9 cellular contexts compared by ENCODE assay signal in genomic region chr7:105673367-105674188, GRCh38.
DNase-seq lines count a peak whose midpoint lies in the region; ATAC-seq and TF ChIP-seq lines count a peak whose summit lies in the region.
"Had no signal": no experiment of that assay in that cellular context is flagged by ENCODE, and none has a peak within 500 bp of the region (broad histone marks: within the 10 kb centered on the region; RNA-seq: fewer than 3 reads in every experiment).

No MANE protein-coding gene starts in this region.

- H3K36me3 Mint-ChIP-seq in Caco-2 (ENCODE audit: insufficient read depth, unreplicated experiment), result no peaks in the 10 kb centered on the region

- peak overlapping the region; percentile 71 for H3K27ac ChIP-seq in VCaP
- peak overlapping the region in 8 of 59 donors; percentile 2 to 31 (median 14) for H3K27ac ChIP-seq in dorsolateral prefrontal cortex

- no TSS peak for BruUV-seq in Caco-2 (replicated peaks; lab: Mats Ljungman, UMichigan)

- no peak overlapping the region for H3K4me3 ChIP-seq in foreskin fibroblast (ENCODE audit: low read depth in 1 of 2, low read length in 2 of 2)
- no peak overlapping the region for H3K4me3 ChIP-seq in dorsolateral prefrontal cortex
- H3K4me3 ChIP-seq in Caco-2 (ENCODE audit: low read depth, low read length), result no peak overlapping the region

- no peak overlapping the region for H3K27ac Mint-ChIP-seq in Caco-2 (ENCODE audit: unreplicated experiment)

- no peaks in the 10 kb centered on the region for H3K27me3 Mint-ChIP-seq in Caco-2 (ENCODE audit: insufficient read depth, unreplicated experiment)

- no peaks in the 10 kb centered on the region for H3K36me3 ChIP-seq in Caco-2 (ENCODE audit: control insufficient read depth, insufficient read depth, low read length)

- no peaks in the 10 kb centered on the region for H3K9me3 Mint-ChIP-seq in Caco-2 (ENCODE audit: unreplicated experiment)

- H3K4me1 Mint-ChIP-seq in Caco-2 (ENCODE audit: low read depth, unreplicated experiment), result peaks cover 6% of the 10 kb centered on the region

- CTCF ChIA-PET in Caco-2 (lab: Charles Lee), result interaction anchor here (0.5 kb wide), 1 partner anchor 71 kb away, joined by 6 read pairs; no protein-coding TSS in a partner anchor

- POLR2A ChIA-PET in Caco-2 (lab: Charles Lee), result no interaction called here

- TF ChIP-seq CTCF in VCaP (conservative IDR thresholded peaks at IDR 0.05) (no peak), foreskin fibroblast (IDR thresholded peaks at IDR 0.05; ENCODE audit: low read depth, low read length) (no peak), dorsolateral prefrontal cortex (IDR thresholded peaks at IDR 0.05 in 54 of 56, conservative IDR thresholded peaks at IDR 0.05 in 2 of 56; ENCODE audit: low read depth in 1 of 56, partially characterized antibody in 56 of 56) (no peak), Caco-2 (IDR thresholded peaks at IDR 0.05; ENCODE audit: insufficient read depth in 1 of 2, low read depth in 1 of 2, low read length in 1 of 2, severe bottlenecking in 1 of 2, unreplicated experiment in 1 of 2) (no peak)

- ATAC-seq in HG02588 (IDR thresholded peaks at IDR 0.05; ENCODE audit: unreplicated experiment), result no peak
- ATAC-seq: Panc1 had no signal

- H3K4me3 Mint-ChIP-seq in Caco-2 (ENCODE audit: unreplicated experiment), result no peak overlapping the region

- intact Hi-C loops in dorsolateral prefrontal cortex (cut with DNase I) (no loop called here), Caco-2 (cut with micrococcal nuclease; ENCODE audit: unreplicated experiment) (no loop called here)

- no peaks in the 10 kb centered on the region for H3K27me3 ChIP-seq in dorsolateral prefrontal cortex
- no peaks in the 10 kb centered on the region for H3K27me3 ChIP-seq in Caco-2 (replicated peaks; ENCODE audit: control insufficient read depth, insufficient read depth, low read length)

- no peaks in the 10 kb centered on the region for H3K9me3 ChIP-seq in Caco-2

- DNase-seq in DMS153 (lab: John Stamatoyannopoulos, UW), result peak; percentile 95
- peak; percentile 97 for DNase-seq in NCI-H1092 treated with DMSO at 0.1 percent for 48 hours (lab: John Stamatoyannopoulos, UW)
- peak; percentile 35 for DNase-seq in mucosa of gallbladder (ENCODE audit: low spot score)
- DNase-seq in foreskin fibroblast, result no peak
- DNase-seq in dorsolateral prefrontal cortex, result no peak
- no peak for DNase-seq in Caco-2

- peaks cover 4% of the 10 kb centered on the region; the same call in 1 of the 2 replicates for H3K4me1 ChIP-seq in Caco-2

Comparison
In these comparisons a context has a peak if more than half of its experiments do, and no peak if none do; other contexts are left out.
1. DNase-seq: peak in DMS153 (single experiment), NCI-H1092 treated with DMSO at 0.1 percent for 48 hours (single experiment) and mucosa of gallbladder (single experiment); none in foreskin fibroblast (0 of 2), dorsolateral prefrontal cortex (0 of 10) and Caco-2 (0 of 2).